In genomic region chr21:29299906-29300546, GRCh38 we compare ENCODE assay signal across 8 cellular contexts. TPM values are rescaled to one million over a fixed set of nuclear protein-coding genes. Genes with fewer than 3 reads are reported as not detected.
DNase-seq lines count a peak whose midpoint lies in the region; ATAC-seq and TF ChIP-seq lines count a peak whose summit lies in the region.

No MANE protein-coding gene starts in this region.

- peak overlapping the region; percentile 88 for H3K27ac Mint-ChIP-seq in CD8-positive, alpha-beta T cell
- H3K27ac Mint-ChIP-seq in endothelial cell (ENCODE audit: unreplicated experiment) = peak overlapping the region; percentile 62

- H3K36me3 Mint-ChIP-seq in CD8-positive, alpha-beta T cell = peaks cover 6% of the 10 kb centered on the region
- no peaks in the 10 kb centered on the region for H3K36me3 Mint-ChIP-seq in endothelial cell (ENCODE audit: low read depth, unreplicated experiment)

- peaks cover 74% of the 10 kb centered on the region for H3K4me1 Mint-ChIP-seq in CD8-positive, alpha-beta T cell (ENCODE audit: low read depth)
- peaks cover 30% of the 10 kb centered on the region for H3K4me1 Mint-ChIP-seq in endothelial cell (ENCODE audit: unreplicated experiment)

- H3K27ac ChIP-seq in CD8-positive, alpha-beta T cell (ENCODE audit: low read depth, low read length) = peak overlapping the region; percentile 41

- H3K27me3 ChIP-seq in CD8-positive, alpha-beta T cell (ENCODE audit: insufficient read depth, low read length) = no peaks in the 10 kb centered on the region

- peak overlapping the region; percentile 68 for H3K4me3 ChIP-seq in CD8-positive, alpha-beta T cell (ENCODE audit: low read depth, low read length)

- no peaks in the 10 kb centered on the region for H3K9me3 Mint-ChIP-seq in CD8-positive, alpha-beta T cell
- H3K9me3 Mint-ChIP-seq in endothelial cell (ENCODE audit: unreplicated experiment) = no peaks in the 10 kb centered on the region

- POLR2A ChIA-PET in CD8-positive, alpha-beta T cell (lab: Charles Lee) = interaction anchor here (0.8 to 2.9 kb wide), 13 partner anchors 10 to 298 kb away, joined by 3 to 11 read pairs (median 3); partner anchors contain the start of genes CCT8 and USP16

- intact Hi-C loops in CD8-positive, alpha-beta T cell (cut with DNase I, micrococcal nuclease) = loop anchor here (1.0 to 10.0 kb wide), 11 partner anchors 13 to 415 kb away; partner anchors contain the start of genes CCT8 (in 1 of the 2) and USP16 (in 1 of the 2)

- H3K4me1 ChIP-seq in CD8-positive, alpha-beta T cell (ENCODE audit: insufficient read depth, low read length) = peaks cover 43% of the 10 kb centered on the region

- no peaks in the 10 kb centered on the region for H3K36me3 ChIP-seq in CD8-positive, alpha-beta T cell (ENCODE audit: insufficient read depth, low read length)

- H3K9me3 ChIP-seq in CD8-positive, alpha-beta T cell (ENCODE audit: low read length) = no peaks in the 10 kb centered on the region

- H3K27me3 Mint-ChIP-seq in CD8-positive, alpha-beta T cell (ENCODE audit: low read depth) = no peaks in the 10 kb centered on the region
- H3K27me3 Mint-ChIP-seq in endothelial cell (ENCODE audit: unreplicated experiment) = peaks cover 13% of the 10 kb centered on the region

- peak; percentile 30 for ATAC-seq in CD8-positive, alpha-beta T cell
- ATAC-seq in GM19397 (IDR thresholded peaks at IDR 0.05; ENCODE audit: unreplicated experiment) (peak; percentile 42), HG03460 (IDR thresholded peaks at IDR 0.05; ENCODE audit: unreplicated experiment) (peak; percentile 50)
- peak; percentile 41 for ATAC-seq in stimulated activated naive CD8-positive, alpha-beta T cell treated with anti-CD3 and anti-CD28 coated beads, Interleukin-15, Interleukin-2, amounts not matched to agents 100 U/mL and 50 U/mL, for 24 hours

- peak in 6 of 7 experiments; percentile 8 to 55 (median 42) for DNase-seq in CD8-positive, alpha-beta T cell
- peak; percentile 28 for DNase-seq in NCI-H526 treated with DMSO at 0.1 percent for 48 hours (lab: John Stamatoyannopoulos, UW)
- DNase-seq in activated CD4-positive, alpha-beta T cell treated with anti-CD3 and anti-CD28 coated beads, Interleukin-2, amount 50 U/mL, for 48 hours = peak; percentile 31 to 54
- peak; percentile 8 for DNase-seq in endothelial cell (ENCODE audit: low spot score)
- DNase-seq in midbrain (lab: John Stamatoyannopoulos, UW) = peak; percentile 41
- peak; percentile 33 for DNase-seq in stimulated activated naive CD8-positive, alpha-beta T cell treated with anti-CD3 and anti-CD28 coated beads, Interleukin-15, Interleukin-2, amounts not matched to agents 100 U/mL and 50 U/mL, for 24 hours

- H3K4me3 Mint-ChIP-seq in CD8-positive, alpha-beta T cell = peak overlapping the region; percentile 87
- peak overlapping the region; percentile 93 for H3K4me3 Mint-ChIP-seq in endothelial cell (ENCODE audit: unreplicated experiment)

- CTCF ChIA-PET in CD8-positive, alpha-beta T cell (lab: Charles Lee) = interaction anchor here (0.9 to 2.4 kb wide), 4 partner anchors 10 to 149 kb away, joined by 3 to 11 read pairs (median 6); no protein-coding TSS in a partner anchor

- no peak for TF ChIP-seq CTCF in CD8-positive, alpha-beta T cell (IDR thresholded peaks at IDR 0.05)
- no peak for TF ChIP-seq CTCF in endothelial cell (IDR thresholded peaks at IDR 0.05; ENCODE audit: unreplicated experiment)

RNA-seq across cellular contexts. Expression of gene BACH1, which starts 1.3 kb away (rescaled TPM):
- 10 to 100 TPM; 86.3 to 88.5 TPM for total RNA-seq in CD8-positive, alpha-beta T cell
- total RNA-seq in endothelial cell (ENCODE audit: unreplicated experiment) = 49.4 TPM

Comparison
In these comparisons a context has a peak if more than half of its experiments do, and no peak if none do; other contexts are left out.
1. Peak in every context shown above with its lines: DNase-seq, ATAC-seq, H3K4me3 ChIP-seq and H3K27ac ChIP-seq.